In genomic region chr14:68815288-68816182, GRCh38 we compare ENCODE assay signal across 8 cellular contexts. TPM values are rescaled to one million over a fixed set of nuclear protein-coding genes. Genes with fewer than 3 reads are reported as not detected.
DNase-seq lines count a peak whose midpoint lies in the region; ATAC-seq and TF ChIP-seq lines count a peak whose summit lies in the region.

No MANE protein-coding gene starts in this region.

- H3K36me3 ChIP-seq in kidney epithelial cell (ENCODE audit: control insufficient read depth, insufficient read depth, low read length): no peaks in the 10 kb centered on the region
- no peaks in the 10 kb centered on the region for H3K36me3 ChIP-seq in suprapubic skin

- H3K4me1 ChIP-seq in suprapubic skin: peaks cover 71% of the 10 kb centered on the region

- peak overlapping the region; percentile 89 for H3K27ac Mint-ChIP-seq in activated naive CD8-positive, alpha-beta T cell treated with anti-CD3 and anti-CD28 coated beads, Interleukin-2, amount 10 ng/mL, durations not matched to agents 7 days and 5 days

- no peaks in the 10 kb centered on the region for H3K9me3 Mint-ChIP-seq in activated naive CD8-positive, alpha-beta T cell treated with anti-CD3 and anti-CD28 coated beads, Interleukin-2, amount 10 ng/mL, durations not matched to agents 7 days and 5 days

- H3K9me3 ChIP-seq in suprapubic skin: no peaks in the 10 kb centered on the region

- no peak for DNase-seq in activated naive CD8-positive, alpha-beta T cell treated with anti-CD3 and anti-CD28 coated beads, Interleukin-2, amount 10 ng/mL, durations not matched to agents 7 days and 5 days
- no peak for DNase-seq in kidney epithelial cell (ENCODE audit: low read depth)
- DNase-seq in suprapubic skin (ENCODE audit: low spot score in 2 of 2): peak in 1 of 2 donors; percentile 77
- no peak for DNase-seq in NCI-H510A (lab: John Stamatoyannopoulos, UW)

- H3K4me3 ChIP-seq in kidney epithelial cell (ENCODE audit: low read depth, low read length) (peak overlapping the region; percentile 36), suprapubic skin (peak overlapping the region; percentile 59)

- H3K36me3 Mint-ChIP-seq in activated naive CD8-positive, alpha-beta T cell treated with anti-CD3 and anti-CD28 coated beads, Interleukin-2, amount 10 ng/mL, durations not matched to agents 7 days and 5 days: peaks cover 1% of the 10 kb centered on the region

- no peak for TF ChIP-seq CTCF in C4-2B (conservative IDR thresholded peaks at IDR 0.05)
- no peak for TF ChIP-seq CTCF in kidney epithelial cell (IDR thresholded peaks at IDR 0.05; ENCODE audit: insufficient read depth, low read length, poor library complexity, severe bottlenecking)
- TF ChIP-seq CTCF in suprapubic skin (IDR thresholded peaks at IDR 0.05): no peak

- TF ChIP-seq POLR2A in suprapubic skin (IDR thresholded peaks at IDR 0.05): no peak

- WGBS in suprapubic skin: 72% methylated on average over 15 of the region's 16 CpGs

- H3K27ac ChIP-seq in C4-2B (peak overlapping the region; percentile 85), suprapubic skin (peak overlapping the region; percentile 99)

- no peaks in the 10 kb centered on the region for H3K27me3 Mint-ChIP-seq in activated naive CD8-positive, alpha-beta T cell treated with anti-CD3 and anti-CD28 coated beads, Interleukin-2, amount 10 ng/mL, durations not matched to agents 7 days and 5 days

- peaks cover 43% of the 10 kb centered on the region for H3K4me1 Mint-ChIP-seq in activated naive CD8-positive, alpha-beta T cell treated with anti-CD3 and anti-CD28 coated beads, Interleukin-2, amount 10 ng/mL, durations not matched to agents 7 days and 5 days

- ATAC-seq in HG02571 (IDR thresholded peaks at IDR 0.05; ENCODE audit: unreplicated experiment) (peak; percentile 1), HG03520 (IDR thresholded peaks at IDR 0.05; ENCODE audit: unreplicated experiment) (no peak), HG03025 (IDR thresholded peaks at IDR 0.05; ENCODE audit: low FRiP score, unreplicated experiment) (no peak)
- ATAC-seq in activated naive CD8-positive, alpha-beta T cell treated with anti-CD3 and anti-CD28 coated beads, Interleukin-2, amount 10 ng/mL, durations not matched to agents 7 days and 5 days (ENCODE audit: low read depth): no peak

- no peaks in the 10 kb centered on the region for H3K27me3 ChIP-seq in kidney epithelial cell (ENCODE audit: control insufficient read depth, insufficient read depth, low read length)
- H3K27me3 ChIP-seq in suprapubic skin: no peaks in the 10 kb centered on the region

- POLR2A ChIA-PET in activated naive CD8-positive, alpha-beta T cell treated with anti-CD3 and anti-CD28 coated beads, Interleukin-2, amount 10 ng/mL, durations not matched to agents 7 days and 5 days (lab: Charles Lee): interaction anchor here (0.6 to 10.7 kb wide), 19 partner anchors 9 to 1338 kb away, joined by 3 to 295 read pairs (median 4); partner anchors contain the start of genes PIGH, RAD51B and ZFP36L1

- peak overlapping the region; percentile 84 for H3K4me3 Mint-ChIP-seq in activated naive CD8-positive, alpha-beta T cell treated with anti-CD3 and anti-CD28 coated beads, Interleukin-2, amount 10 ng/mL, durations not matched to agents 7 days and 5 days

- no peak for TF ChIP-seq EP300 in suprapubic skin (IDR thresholded peaks at IDR 0.05)

RNA-seq across cellular contexts. Expression of gene ZFP36L1, which starts 22.7 kb away (rescaled TPM):
- total RNA-seq in activated naive CD8-positive, alpha-beta T cell treated with anti-CD3 and anti-CD28 coated beads, Interleukin-2, amount 10 ng/mL, durations not matched to agents 7 days and 5 days: 100 to 1,000 TPM; 114 to 130 TPM
- 144 and 273 TPM in 2 replicates for total RNA-seq in kidney epithelial cell
- total RNA-seq in suprapubic skin: 1,000 to 10,000 TPM; 1,382 to 1,995 (median 1,611) TPM
